8 cellular contexts compared by ENCODE assay signal in genomic region chr10:97676770-97677581, GRCh38. TPM values are rescaled to one million over a fixed set of nuclear protein-coding genes. Genes with fewer than 3 reads are reported as not detected.
DNase-seq lines count a peak whose midpoint lies in the region; ATAC-seq and TF ChIP-seq lines count a peak whose summit lies in the region.

No MANE protein-coding gene starts in this region.

- no peak overlapping the region for H3K4me2 ChIP-seq in neuronal stem cell (ENCODE audit: insufficient read depth, low read length, poor library complexity, severe bottlenecking)

- no peaks in the 10 kb centered on the region for H3K27me3 ChIP-seq in neuronal stem cell (ENCODE audit: control insufficient read depth in 3 of 3, insufficient read depth in 3 of 3, low read depth in 1 of 3, low read length in 3 of 3)

- H4K8ac ChIP-seq in neuronal stem cell (ENCODE audit: low read depth, low read length), result no peak overlapping the region

- no peaks in the 10 kb centered on the region for H3K9me3 ChIP-seq in neuronal stem cell (replicated peaks in 1 of 2; ENCODE audit: control insufficient read depth in 2 of 2, insufficient read depth in 1 of 2, low read depth in 1 of 2, low read length in 2 of 2)

- no peak overlapping the region for H3K27ac ChIP-seq in neuronal stem cell (replicated peaks; ENCODE audit: low read length)

- DNase-seq in A172 (ENCODE audit: low spot score) (peak; percentile 57), GM10266 (ENCODE audit: extremely low spot score) (peak; percentile 74), NCI-H748 treated with DMSO at 0.1 percent for 48 hours (lab: John Stamatoyannopoulos, UW) (peak; percentile 5), activated T-cell treated with anti-CD3 and anti-CD28 coated beads for 1 hour (ENCODE audit: low read depth) (peak; percentile 35), neuronal stem cell (ENCODE audit: low spot score) (peak; percentile 32), GDM1 (lab: John Stamatoyannopoulos, UW) (no peak)

- H3K14ac ChIP-seq in neuronal stem cell (ENCODE audit: low read length), result no peak overlapping the region

- no peak overlapping the region for H2BK15ac ChIP-seq in neuronal stem cell (ENCODE audit: low read length)

- H3K9ac ChIP-seq in neuronal stem cell (ENCODE audit: low read depth, low read length, poor library complexity), result no peak overlapping the region

- H3K36me3 ChIP-seq in neuronal stem cell (replicated peaks in 1 of 2; ENCODE audit: control insufficient read depth in 2 of 2, insufficient read depth in 2 of 2, low read length in 2 of 2), result peaks cover 26 to 52% of the 10 kb centered on the region in 2 donors

- H3K18ac ChIP-seq in neuronal stem cell (ENCODE audit: low read length), result no peak overlapping the region

- no peak overlapping the region for H2AFZ ChIP-seq in neuronal stem cell (ENCODE audit: low read length)

- no peak overlapping the region for H2BK5ac ChIP-seq in neuronal stem cell (ENCODE audit: low read length)

- H3K4me3 ChIP-seq in neuronal stem cell (ENCODE audit: low read length in 2 of 2), result no peak overlapping the region

- no peak overlapping the region for H4K91ac ChIP-seq in neuronal stem cell (ENCODE audit: low read depth, low read length, poor library complexity)

- no peak overlapping the region for H2BK120ac ChIP-seq in neuronal stem cell (ENCODE audit: low read depth, low read length)

- no peaks in the 10 kb centered on the region for H3K79me1 ChIP-seq in neuronal stem cell (ENCODE audit: low read depth, low read length)

- H3K23ac ChIP-seq in neuronal stem cell (ENCODE audit: low read depth, low read length, poor library complexity), result no peak overlapping the region

- H3K4me1 ChIP-seq in neuronal stem cell (ENCODE audit: control insufficient read depth in 2 of 2, insufficient read depth in 1 of 2, low read depth in 1 of 2, low read length in 2 of 2), result no peaks in the 10 kb centered on the region

- no CpG with 5 or more reads among the region's 2 CpGs for WGBS in neuronal stem cell (ENCODE audit: extremely low coverage in 2 of 2, insufficient read length in 2 of 2, insufficient replicate concordance in 1 of 2), 2 donors

- ATAC-seq in HG02973 (IDR thresholded peaks at IDR 0.05; ENCODE audit: unreplicated experiment) (peak; percentile 71), esophagus mucosa (peak; percentile 71)

- no peak overlapping the region for H3K4ac ChIP-seq in neuronal stem cell (ENCODE audit: low read length)

- H2BK12ac ChIP-seq in neuronal stem cell (ENCODE audit: low read length), result no peak overlapping the region

- TF ChIP-seq CTCF in GM10266 (IDR thresholded peaks at IDR 0.05; ENCODE audit: control insufficient read depth, insufficient read depth, low read depth, missing control alignments), result peak; percentile 74

- H2AK5ac ChIP-seq in neuronal stem cell (ENCODE audit: low read depth, low read length), result no peak overlapping the region

RNA-seq across cellular contexts. Expression of gene AVPI1, which starts 10.1 kb away (rescaled TPM):
- total RNA-seq in A172 (2014; rRNA removed; shearing (Covaris generic)), result 26.7 and 28.7 TPM in 2 replicates
- total RNA-seq in esophagus mucosa, result 6.8 TPM
- polyA plus RNA-seq in neuronal stem cell (2013, experiment 1 of 2), result 3.1 TPM
- polyA plus RNA-seq in neuronal stem cell (2013, experiment 2 of 2), result 3.0 TPM

RNA-seq across cellular contexts. Expression of gene PI4K2A, which starts 36.5 kb away (rescaled TPM):
- total RNA-seq in A172 (2014; rRNA removed; shearing (Covaris generic)), result 31.7 and 32.1 TPM in 2 replicates
- 13.0 TPM for total RNA-seq in esophagus mucosa
- 16.0 TPM for polyA plus RNA-seq in neuronal stem cell (2013, experiment 1 of 2)
- polyA plus RNA-seq in neuronal stem cell (2013, experiment 2 of 2), result 15.8 TPM

RNA-seq across cellular contexts. Expression of gene MARVELD1, which starts 36.6 kb away (rescaled TPM):
- 68.2 and 69.7 TPM in 2 replicates for total RNA-seq in A172 (2014; rRNA removed; shearing (Covaris generic))
- total RNA-seq in esophagus mucosa, result 12.1 TPM
- 34.2 TPM for polyA plus RNA-seq in neuronal stem cell (2013, experiment 1 of 2)
- 32.5 TPM for polyA plus RNA-seq in neuronal stem cell (2013, experiment 2 of 2)

RNA-seq across cellular contexts. Expression of gene MORN4, which starts 43.7 kb away (rescaled TPM):
- 6.2 and 10.0 TPM in 2 replicates for total RNA-seq in A172 (2014; rRNA removed; shearing (Covaris generic))
- 1.9 TPM for total RNA-seq in esophagus mucosa
- 45.3 TPM for polyA plus RNA-seq in neuronal stem cell (2013, experiment 1 of 2)
- 47.1 TPM for polyA plus RNA-seq in neuronal stem cell (2013, experiment 2 of 2)

RNA-seq across cellular contexts. Expression of gene ZFYVE27, which starts 60.0 kb away (rescaled TPM):
- total RNA-seq in A172 (2014; rRNA removed; shearing (Covaris generic)), result 22.4 and 25.6 TPM in 2 replicates
- total RNA-seq in esophagus mucosa, result 10.7 TPM
- 10.4 TPM for polyA plus RNA-seq in neuronal stem cell (2013, experiment 1 of 2)
- polyA plus RNA-seq in neuronal stem cell (2013, experiment 2 of 2), result 10.0 TPM
